15 cellular contexts compared by ENCODE assay signal in the genomic region with DNA sequence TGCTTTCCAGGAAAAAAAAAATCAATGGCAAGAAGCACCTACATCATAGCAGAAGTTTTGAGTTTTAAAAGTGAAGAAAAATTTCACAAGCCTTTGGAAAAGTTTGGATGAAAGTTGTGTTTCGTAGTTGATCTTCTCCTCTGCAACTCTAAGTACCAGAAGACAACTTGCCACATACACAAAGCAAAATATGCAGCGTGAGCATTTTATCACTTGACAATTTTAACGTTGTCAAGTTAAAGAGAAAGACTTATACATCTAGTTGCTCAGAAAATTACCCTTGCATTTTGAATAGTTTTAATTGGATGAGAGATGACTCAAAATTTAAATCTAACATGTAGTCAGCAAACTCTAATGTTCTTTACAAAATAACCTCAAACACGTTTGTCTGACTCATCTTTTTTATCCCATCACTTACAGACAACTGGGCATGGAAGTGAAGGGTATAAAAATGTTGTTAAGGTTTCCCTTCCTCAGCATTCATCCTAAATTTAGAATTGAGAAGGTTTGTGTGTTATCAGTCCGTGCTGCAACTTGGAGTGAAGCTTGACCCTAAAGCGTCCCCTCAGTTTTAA.
DNase-seq lines count a peak whose midpoint lies in the region; ATAC-seq, FAIRE-seq and TF ChIP-seq lines count a peak whose summit lies in the region.
"Had no signal": no experiment of that assay in that cellular context is flagged by ENCODE, and none has a peak within 500 bp of the region (broad histone marks: within the 10 kb centered on the region; RNA-seq: fewer than 3 reads in every experiment).

No MANE protein-coding gene starts in this region.

- H3K27ac Mint-ChIP-seq in Calu3 (ENCODE audit: unreplicated experiment) = no peak overlapping the region
- H3K27ac Mint-ChIP-seq: CD14-positive monocyte had no signal

- no peak overlapping the region for H3K4me3 Mint-ChIP-seq in Calu3 (ENCODE audit: low read depth, unreplicated experiment)
- H3K4me3 Mint-ChIP-seq: CD14-positive monocyte had no signal

- no peaks in the 10 kb centered on the region for H3K36me3 Mint-ChIP-seq in Calu3 (ENCODE audit: insufficient read depth, unreplicated experiment)
- H3K36me3 Mint-ChIP-seq: CD14-positive monocyte had no signal

- DNase-seq in HepG2 (ENCODE audit: low spot score) = no peak
- DNase-seq in right lobe of liver = no peak
- peak; percentile 53 for DNase-seq in M059J (ENCODE audit: low read depth)
- peak; percentile 39 for DNase-seq in epithelial cell of esophagus (ENCODE audit: low read depth)
- DNase-seq in DMS79 treated with DMSO at 0.1 percent for 48 hours (lab: John Stamatoyannopoulos, UW) = no peak
- DNase-seq in Calu3 = no peak
- DNase-seq: Caco-2, DMS79, NCI-H1930, NCI-H2171 treated with DMSO at 0.1 percent for 48 hours, NCI-H510A had no signal

- intact Hi-C loops in HepG2 (cut with micrococcal nuclease; ENCODE audit: unreplicated experiment) (no loop called here), right lobe of liver (cut with DNase I) (no loop called here), Calu3 (cut with micrococcal nuclease; ENCODE audit: unreplicated experiment) (no loop called here)

- H3K36me3 ChIP-seq in HepG2 (replicated peaks in 1 of 2; ENCODE audit: control insufficient read depth in 1 of 2, insufficient read depth in 2 of 2, low read length in 2 of 2) = no peaks in the 10 kb centered on the region
- H3K36me3 ChIP-seq in right lobe of liver = no peaks in the 10 kb centered on the region

- no peaks in the 10 kb centered on the region for H3K4me1 Mint-ChIP-seq in Calu3 (ENCODE audit: low read depth, unreplicated experiment)
- H3K4me1 Mint-ChIP-seq: CD14-positive monocyte had no signal

- H3K9me3 ChIP-seq in HepG2 (ENCODE audit: low read length) (peaks cover 6% of the 10 kb centered on the region; the same call in 1 of the 2 replicates), right lobe of liver (no peaks in the 10 kb centered on the region)
- H3K9me3 ChIP-seq: Caco-2 had no signal

- 2% methylated on average over 6 of the region's 6 CpGs for WGBS in HepG2 (ENCODE audit: low lambda C conversion rate)
- WGBS in right lobe of liver (ENCODE audit: insufficient coverage, low coverage, low lambda C conversion rate, missing lambda C conversion rate) = 41% methylated on average over 6 of the region's 6 CpGs

- POLR2A ChIA-PET in HepG2 (lab: Yijun Ruan, JAX) = no interaction called here

- FAIRE-seq in HepG2 (lab: Jason Lieb, UNC) = no peak
- FAIRE-seq: A204.1 had no signal

- ATAC-seq in HepG2 (no peak), right lobe of liver (no peak), HG03457 (IDR thresholded peaks at IDR 0.05; ENCODE audit: unreplicated experiment) (no peak), GM18870 (IDR thresholded peaks at IDR 0.05; ENCODE audit: unreplicated experiment) (no peak)

- H3K9ac ChIP-seq in HepG2 (ENCODE audit: insufficient read depth, low read depth, low read length) = no peak overlapping the region

- TF ChIP-seq POLR2A in HepG2 (IDR thresholded peaks at IDR 0.05; ENCODE audit: insufficient read depth in 1 of 2, low read depth in 2 of 2, low read length in 2 of 2) = no peak
- TF ChIP-seq POLR2A in right lobe of liver (IDR thresholded peaks at IDR 0.05) = no peak

- H3K9me3 Mint-ChIP-seq in Calu3 (ENCODE audit: low read depth, unreplicated experiment) = peaks cover 3% of the 10 kb centered on the region

- TF ChIP-seq EP300 in HepG2 (IDR thresholded peaks at IDR 0.05; ENCODE audit: low read depth in 2 of 2, low read length in 2 of 2) (no peak), HepG2 (CRISPR knock-in tag; IDR thresholded peaks at IDR 0.05; ENCODE audit: borderline replicate concordance) (no peak)

- no peak overlapping the region for H3K4me2 ChIP-seq in HepG2 (ENCODE audit: low read depth, low read length)

- H3K4me3 ChIP-seq in HepG2 (replicated peaks in 1 of 3; ENCODE audit: insufficient read depth in 1 of 3, low read depth in 2 of 3, low read length in 3 of 3) (no peak overlapping the region), right lobe of liver (no peak overlapping the region), epithelial cell of esophagus (ENCODE audit: low read length) (no peak overlapping the region)

- H3K4me1 ChIP-seq in HepG2 (ENCODE audit: insufficient read depth, low read length) = no peaks in the 10 kb centered on the region
- no peaks in the 10 kb centered on the region for H3K4me1 ChIP-seq in right lobe of liver
- H3K4me1 ChIP-seq: Caco-2 had no signal

- BruUV-seq in HepG2 (replicated peaks; lab: Mats Ljungman, UMichigan) (no TSS peak), Calu3 (replicated peaks; lab: Mats Ljungman, UMichigan) (no TSS peak)

- H3K27me3 Mint-ChIP-seq in Calu3 (ENCODE audit: unreplicated experiment) = no peaks in the 10 kb centered on the region

- H3K27me3 ChIP-seq in HepG2 (ENCODE audit: control insufficient read depth in 1 of 2, insufficient read depth in 2 of 2, low read length in 2 of 2) = no peaks in the 10 kb centered on the region
- H3K27me3 ChIP-seq in right lobe of liver = no peaks in the 10 kb centered on the region

- H2AFZ ChIP-seq in HepG2 (ENCODE audit: low read length) = no peak overlapping the region

- no peak for TF ChIP-seq RAD21 in HepG2 (CRISPR knock-in tag; IDR thresholded peaks at IDR 0.05)

- no peaks in the 10 kb centered on the region for H3K79me2 ChIP-seq in HepG2 (ENCODE audit: insufficient read depth, low read length)

- in situ Hi-C loops in HepG2 (cut with HindIII; ENCODE audit: extremely low pct_ligation_motif_present, low pct_unique_long_range_greater_than_20kb) = no loop called here

- H4K20me1 ChIP-seq in HepG2 (ENCODE audit: insufficient read depth, low read length) = no peaks in the 10 kb centered on the region

- no peak for TF ChIP-seq CTCF in HepG2 (CRISPR knock-in tag; IDR thresholded peaks at IDR 0.05)
- TF ChIP-seq CTCF in right lobe of liver (IDR thresholded peaks at IDR 0.05) = no peak
- no peak for TF ChIP-seq CTCF in epithelial cell of esophagus (IDR thresholded peaks at IDR 0.05; ENCODE audit: insufficient read depth, low read depth, low read length, missing control alignments)
- TF ChIP-seq CTCF in Calu3 (IDR thresholded peaks at IDR 0.05; ENCODE audit: unreplicated experiment) = no peak

- no peak overlapping the region for H3K27ac ChIP-seq in HepG2 (ENCODE audit: extremely low read length, insufficient read depth, low read length)
- H3K27ac ChIP-seq in right lobe of liver = no peak overlapping the region

- CTCF ChIA-PET in HepG2 (lab: Yijun Ruan, JAX; ENCODE audit: low intra/inter-chr PET ratio, low total read pairs) (no interaction called here), Calu3 (lab: Charles Lee) (no interaction called here)

TF ChIP-seq in HepG2, 621 proteins besides CTCF, POLR2A, EP300 and RAD21:
- TF ChIP-seq GABPA (IDR thresholded peaks at IDR 0.05; ENCODE audit: low read depth, low read length) = no peak
- TF ChIP-seq GABPA (CRISPR knock-in tag; IDR thresholded peaks at IDR 0.05; ENCODE audit: low read depth) = no peak
- TF ChIP-seq MAFK (conservative IDR thresholded peaks at IDR 0.05 in 1 of 2, IDR thresholded peaks at IDR 0.05 in 1 of 2; ENCODE audit: low read length in 2 of 2) = peak in 1 of 2 experiments; percentile 66; a peak in 2 of 4 replicates
- no peak for TF ChIP-seq SIN3B (IDR thresholded peaks at IDR 0.05; ENCODE audit: low read length)
- TF ChIP-seq MAFF (IDR thresholded peaks at IDR 0.05; ENCODE audit: low read depth, low read length) = peak; percentile 63

Comparison
In these comparisons a context has a peak if more than half of its experiments do, and no peak if none do; other contexts are left out.
1. DNase-seq: peak in M059J (single experiment) and epithelial cell of esophagus (single experiment); none in HepG2 (single experiment), right lobe of liver (0 of 3), DMS79 treated with DMSO at 0.1 percent for 48 hours (single experiment) and Calu3 (single experiment).